In genomic region chrX:123781786-123782185, GRCh38 we compare ENCODE assay signal across 7 cellular contexts. TPM values are rescaled to one million over a fixed set of nuclear protein-coding genes. Genes with fewer than 3 reads are reported as not detected.
A peak's percentile ranks its signal among the peaks of the same experiment; 100 is the strongest.
DNase-seq lines count a peak whose midpoint lies in the region; ATAC-seq, FAIRE-seq and TF ChIP-seq lines count a peak whose summit lies in the region.
"Not testable (repeated sequence)": the region's sequence is repeated elsewhere in the genome, so short reads cannot be mapped to it uniquely, and the experiment has no call there.

No MANE protein-coding gene starts in this region.

- H3K36me3 Mint-ChIP-seq in type B pancreatic cell = not testable (repeated sequence)

- not testable (repeated sequence) for H3K27ac Mint-ChIP-seq in type B pancreatic cell

- DNase-seq in A549 (ENCODE audit: low read depth in 1 of 2, low spot score in 1 of 2); hepatocyte (ENCODE audit: low spot score); HepG2 (ENCODE audit: low spot score): not testable (repeated sequence)
- peak; percentile 45 for DNase-seq in mesenteric fat pad (ENCODE audit: low spot score)
- peak; percentile 18 for DNase-seq in type B pancreatic cell (ENCODE audit: extremely low spot score, unreplicated experiment)
- DNase-seq in ureter (ENCODE audit: low spot score) = peak; percentile 20

- H3K36me3 ChIP-seq in HEK293 (ENCODE audit: control insufficient read depth in 2 of 2, insufficient read depth in 1 of 2, low read length in 2 of 2); hepatocyte (replicated peaks; ENCODE audit: insufficient read depth, low read depth); HepG2 (replicated peaks in 1 of 2; ENCODE audit: control insufficient read depth in 1 of 2, insufficient read depth in 2 of 2, low read length in 2 of 2): not testable (repeated sequence)

- H3K4me2 ChIP-seq in A549, hepatocyte: not testable (repeated sequence)
- peak overlapping the region; percentile 71; the same call in 1 of the 2 replicates for H3K4me2 ChIP-seq in HepG2 (ENCODE audit: low read depth, low read length)

- POLR2A ChIA-PET in A549 (lab: Yijun Ruan, JAX); HEK293 (lab: Yijun Ruan, JAX): not testable (repeated sequence)
- POLR2A ChIA-PET in HepG2 (lab: Yijun Ruan, JAX) = interaction anchor here (1.1 kb wide), 1 partner anchor 16 kb away, joined by 3 read pairs; no protein-coding TSS in a partner anchor

- not testable (repeated sequence) for H2AFZ ChIP-seq in hepatocyte; HepG2 (ENCODE audit: low read length)

- TF ChIP-seq EP300 in A549 (IDR thresholded peaks at IDR 0.05); HepG2 (IDR thresholded peaks at IDR 0.05; ENCODE audit: low read depth in 2 of 2, low read length in 2 of 2); HepG2 (CRISPR knock-in tag; IDR thresholded peaks at IDR 0.05; ENCODE audit: borderline replicate concordance): not testable (repeated sequence)

- H3K4me1 ChIP-seq in A549 (peaks cover 30% of the 10 kb centered on the region), HepG2 (ENCODE audit: insufficient read depth, low read length) (peaks cover 43% of the 10 kb centered on the region)
- not testable (repeated sequence) for H3K4me1 ChIP-seq in HEK293 (ENCODE audit: control insufficient read depth, insufficient read depth, low read length); hepatocyte (ENCODE audit: insufficient read depth)

- H3K4me3 ChIP-seq in A549; HEK293 (ENCODE audit: low read depth, low read length); hepatocyte: not testable (repeated sequence)
- H3K4me3 ChIP-seq in HepG2 (replicated peaks in 1 of 3; ENCODE audit: insufficient read depth in 1 of 3, low read depth in 2 of 3, low read length in 3 of 3) = peak overlapping the region in 2 of 3 experiments; percentile 43 to 58; a peak in 4 of 6 replicates

- not testable (repeated sequence) for H3K4me1 Mint-ChIP-seq in type B pancreatic cell (ENCODE audit: unreplicated experiment)

- TF ChIP-seq POLR2A in A549 (IDR thresholded peaks at IDR 0.05; ENCODE audit: low read length); HepG2 (IDR thresholded peaks at IDR 0.05; ENCODE audit: insufficient read depth in 1 of 2, low read depth in 2 of 2, low read length in 2 of 2): not testable (repeated sequence)

- H3K79me2 ChIP-seq in hepatocyte; HepG2 (ENCODE audit: insufficient read depth, low read length): not testable (repeated sequence)

- CTCF ChIA-PET in A549 (lab: Yijun Ruan, JAX) = interaction anchor here (0.6 to 6.3 kb wide), 4 partner anchors 8 to 195 kb away, joined by 3 to 80 read pairs (median 4); no protein-coding TSS in a partner anchor
- CTCF ChIA-PET in HEK293 (lab: Yijun Ruan, JAX) = interaction anchor here (0.6 kb wide), 2 partner anchors 13 to 336 kb away, joined by 4 to 5 read pairs; no protein-coding TSS in a partner anchor
- CTCF ChIA-PET in HepG2 (lab: Yijun Ruan, JAX; ENCODE audit: low intra/inter-chr PET ratio, low total read pairs) = not testable (repeated sequence)

- H3K9me3 Mint-ChIP-seq in type B pancreatic cell = not testable (repeated sequence)

- not testable (repeated sequence) for BruUV-seq in HepG2 (replicated peaks; lab: Mats Ljungman, UMichigan)

- not testable (repeated sequence) for TF ChIP-seq RAD21 in A549 (conservative IDR thresholded peaks at IDR 0.05 in 1 of 2, IDR thresholded peaks at IDR 0.05 in 1 of 2); HepG2 (CRISPR knock-in tag; IDR thresholded peaks at IDR 0.05)

- intact Hi-C loops in HepG2 (cut with micrococcal nuclease; ENCODE audit: unreplicated experiment) = loop anchor here (2.0 kb wide), 2 partner anchors 41 to 51 kb away; no protein-coding TSS in a partner anchor

- not testable (repeated sequence) for H3K9me2 ChIP-seq in hepatocyte (replicated peaks; ENCODE audit: insufficient read depth)

- FAIRE-seq in A549 (lab: Jason Lieb, UNC); HepG2 (lab: Jason Lieb, UNC): not testable (repeated sequence)

- not testable (repeated sequence) for H3K27me3 Mint-ChIP-seq in type B pancreatic cell

- H3K4me3 Mint-ChIP-seq in type B pancreatic cell = not testable (repeated sequence)

- WGBS in A549 (ENCODE audit: missing lambda C conversion rate) = 90% methylated on average over 10 of the region's 10 CpGs
- 82% methylated on average over 10 of the region's 10 CpGs for whole genome bisulfite sequencing in hepatocyte (ENCODE audit: low lambda C conversion rate, missing lambda C conversion rate)
- WGBS in HepG2 (ENCODE audit: low lambda C conversion rate) = 90% methylated on average over 10 of the region's 10 CpGs

- not testable (repeated sequence) for ATAC-seq in A549, HepG2

- H3K27ac ChIP-seq in A549; HEK293 (ENCODE audit: extremely low read depth, low read depth, low read length); HepG2 (ENCODE audit: extremely low read length, insufficient read depth, low read length): not testable (repeated sequence)
- peak overlapping the region; percentile 94 for H3K27ac ChIP-seq in hepatocyte

- not testable (repeated sequence) for H3K27me3 ChIP-seq in hepatocyte; HepG2 (ENCODE audit: control insufficient read depth in 1 of 2, insufficient read depth in 2 of 2, low read length in 2 of 2)

- not testable (repeated sequence) for H3K9me3 ChIP-seq in A549; HEK293 (ENCODE audit: control insufficient read depth, insufficient read depth, low read depth, low read length); hepatocyte (ENCODE audit: low read depth); HepG2 (ENCODE audit: low read length)

- in situ Hi-C loops in HepG2 (cut with HindIII; ENCODE audit: extremely low pct_ligation_motif_present, low pct_unique_long_range_greater_than_20kb) = not testable (repeated sequence)

- not testable (repeated sequence) for H3K9ac ChIP-seq in HepG2 (ENCODE audit: insufficient read depth, low read depth, low read length)

- H4K20me1 ChIP-seq in hepatocyte (ENCODE audit: insufficient read depth, poor library complexity, severe bottlenecking); HepG2 (ENCODE audit: insufficient read depth, low read length): not testable (repeated sequence)

- not testable (repeated sequence) for TF ChIP-seq CTCF in A549 (IDR thresholded peaks at IDR 0.05); HEK293 (tag by site-specific recombination; IDR thresholded peaks at IDR 0.05); hepatocyte (IDR thresholded peaks at IDR 0.05; ENCODE audit: poor library complexity); HepG2 (CRISPR knock-in tag; IDR thresholded peaks at IDR 0.05); type B pancreatic cell (conservative IDR thresholded peaks at IDR 0.05)

TF ChIP-seq in A549, 52 proteins besides CTCF, POLR2A, EP300 and RAD21:
- TF ChIP-seq ZC3H11A (IDR thresholded peaks at IDR 0.05) = peak; percentile 73

TF ChIP-seq in HEK293, 187 proteins besides CTCF, POLR2A, EP300 and RAD21 (continues in another document):
- TF ChIP-seq ZBTB8A (tag by site-specific recombination; IDR thresholded peaks at IDR 0.05) (peak; percentile 59), ZNF558 (tag by site-specific recombination; IDR thresholded peaks at IDR 0.05) (peak; percentile 28; the same call in 1 of the 2 replicates)

RNA-seq across cellular contexts. Expression of gene THOC2, which starts 48.9 kb away (rescaled TPM):
- polyA plus RNA-seq in A549 (2011; rRNA removed) (119 and 155 TPM in 2 replicates), A549 (2017; fragmentation: RNase III; extraction: RNeasy Plus Mini Kit Qiagen cat#74134 plus additional on column Dnase treatment) (54.4 to 62.0 TPM (median 61.8 TPM) in 3 replicates), hepatocyte (66.0 and 87.5 TPM in 2 replicates), HepG2 (2011; rRNA removed) (79.6 and 101 TPM in 2 replicates)
- polyA plus RNA-seq in A549 (2012; cell fraction: cytosol; rRNA removed) = 21.8 and 23.0 TPM in 2 replicates
- polyA plus RNA-seq in A549 (2012; cell fraction: nucleus; rRNA removed) = 26.2 and 46.4 TPM in 2 replicates
- 42.6 and 47.7 TPM in 2 replicates for polyA minus RNA-seq in A549 (2011; rRNA and poly(A)+ RNA removed)
- total RNA-seq in hepatocyte (95.6 and 106 TPM in 2 replicates), HepG2 (2016; rRNA removed; fragmentation: Illumina TruSeq; extraction: Trizol) (87.1 and 132 TPM in 2 replicates), mesenteric fat pad (53.8 TPM), type B pancreatic cell (ENCODE audit: low replicate concordance) (80.5 and 96.2 TPM in 2 replicates), ureter (108 TPM)
- total RNA-seq in HepG2 (2016; cell fraction: cytosol; rRNA removed; fragmentation: Illumina TruSeq; extraction: Trizol; ENCODE audit: low read depth) = 17.9 and 19.0 TPM in 2 replicates
- total RNA-seq in HepG2 (2016; cell fraction: insoluble cytoplasmic fraction; rRNA removed; fragmentation: Illumina TruSeq; extraction: Trizol) = 89.4 and 121 TPM in 2 replicates
- 19.6 and 23.7 TPM in 2 replicates for total RNA-seq in HepG2 (2016; cell fraction: membrane; rRNA removed; fragmentation: Illumina TruSeq; extraction: Trizol)
- 149 TPM in 2 replicates for total RNA-seq in HepG2 (2016; cell fraction: nucleus; rRNA removed; fragmentation: Illumina TruSeq; extraction: Trizol)
- polyA plus RNA-seq in HepG2 (2011; cell fraction: cytosol; rRNA removed) = 22.1 and 35.2 TPM in 2 replicates
- polyA plus RNA-seq in HepG2 (2011; cell fraction: nucleus; rRNA removed) = 135 and 163 TPM in 2 replicates
- polyA plus RNA-seq in HepG2 (2012) = 50.9 and 69.8 TPM in 2 replicates
- polyA plus RNA-seq in HepG2 (2016; cell fraction: cytosol; fragmentation: Illumina TruSeq; extraction: Trizol; ENCODE audit: low read depth) = 1.8 and 2.0 TPM in 2 replicates
- 88.5 and 93.2 TPM in 2 replicates for polyA plus RNA-seq in HepG2 (2016; cell fraction: insoluble cytoplasmic fraction; fragmentation: Illumina TruSeq; extraction: Trizol; ENCODE audit: low read depth)
- 5.9 and 6.2 TPM in 2 replicates for polyA plus RNA-seq in HepG2 (2016; cell fraction: membrane; fragmentation: Illumina TruSeq; extraction: Trizol; ENCODE audit: low read depth)
- polyA plus RNA-seq in HepG2 (2016; cell fraction: nucleus; fragmentation: Illumina TruSeq; extraction: Trizol; ENCODE audit: insufficient read depth, low read depth) = 129 and 143 TPM in 2 replicates
- 26.6 and 41.3 TPM in 2 replicates for polyA minus RNA-seq in HepG2 (2011; rRNA and poly(A)+ RNA removed; ENCODE audit: low replicate concordance)
- polyA minus RNA-seq in HepG2 (2011; cell fraction: cytosol; rRNA and poly(A)+ RNA removed) = 30.9 and 32.4 TPM in 2 replicates
- polyA minus RNA-seq in HepG2 (2011; cell fraction: nucleus; rRNA and poly(A)+ RNA removed) = 381 and 407 TPM in 2 replicates
